Comparison of ENCODE assay signal across 8 cellular contexts in the genomic region with DNA sequence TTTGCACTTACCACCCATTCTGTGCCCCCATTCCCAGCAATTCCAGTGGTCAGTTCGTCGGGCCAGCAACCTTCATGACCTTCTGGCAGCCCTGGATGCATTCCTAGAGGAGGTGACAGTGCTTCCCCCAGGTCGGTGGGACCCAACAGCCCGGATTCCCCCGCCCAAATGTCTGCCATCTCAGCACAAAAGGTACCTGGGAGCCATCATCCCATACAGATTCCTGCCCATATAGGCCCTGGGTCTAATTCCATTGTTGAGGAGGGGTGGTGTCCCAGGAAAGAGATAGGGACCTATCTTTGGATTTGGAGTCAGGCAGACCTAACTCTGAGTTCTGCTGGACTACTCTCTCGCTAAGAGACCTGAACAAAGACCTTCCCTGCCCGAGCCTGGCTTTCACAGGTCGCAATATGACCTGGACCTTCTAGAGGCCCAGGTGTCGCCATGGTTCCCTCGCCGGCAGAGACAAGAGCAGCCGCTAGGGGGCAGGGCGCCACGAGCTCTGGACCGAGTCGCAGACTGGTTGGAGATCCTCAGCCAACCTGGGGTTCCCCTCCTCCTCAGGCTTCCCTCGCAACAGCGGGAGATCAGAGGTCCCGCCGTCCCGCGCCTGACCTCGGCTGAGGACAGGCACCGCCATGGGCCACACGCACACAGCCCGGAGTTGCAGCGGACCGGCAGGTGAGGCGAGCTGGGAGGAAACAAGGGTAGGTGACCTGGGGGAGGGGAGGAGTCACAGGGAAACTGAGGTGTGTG. TPM values are rescaled to one million over a fixed set of nuclear protein-coding genes. Genes with fewer than 3 reads are reported as not detected.
DNase-seq lines count a peak whose midpoint lies in the region; ATAC-seq and TF ChIP-seq lines count a peak whose summit lies in the region.

No MANE protein-coding gene starts in this region.

- H3K9me3 Mint-ChIP-seq in activated T-helper 17 cell treated with anti-CD3 and anti-CD28 coated beads, Interleukin-2, amount 50 U/mL, for 72 hours = no peaks in the 10 kb centered on the region

- H3K4me1 ChIP-seq in neuronal stem cell (ENCODE audit: control insufficient read depth in 2 of 2, insufficient read depth in 1 of 2, low read depth in 1 of 2, low read length in 2 of 2) = peaks cover 0 to 7% of the 10 kb centered on the region in 2 donors

- no peak overlapping the region for H3K4ac ChIP-seq in neuronal stem cell (ENCODE audit: low read length)

- TF ChIP-seq CTCF in C4-2B (conservative IDR thresholded peaks at IDR 0.05) = peak; percentile 99
- peak; percentile 89 for TF ChIP-seq CTCF in fibroblast of villous mesenchyme (IDR thresholded peaks at IDR 0.05; ENCODE audit: insufficient read depth, low read depth, low read length)

- H2BK120ac ChIP-seq in neuronal stem cell (ENCODE audit: low read depth, low read length) = no peak overlapping the region

- peak; percentile 95 for ATAC-seq in HG03432 (IDR thresholded peaks at IDR 0.05; ENCODE audit: unreplicated experiment)
- peak; percentile 96 for ATAC-seq in activated T-helper 17 cell treated with anti-CD3 and anti-CD28 coated beads, Interleukin-2, amount 50 U/mL, for 72 hours (replicated peaks)

- no peak overlapping the region for H2BK5ac ChIP-seq in neuronal stem cell (ENCODE audit: low read length)

- H2BK12ac ChIP-seq in neuronal stem cell (ENCODE audit: low read length) = no peak overlapping the region

- H3K27ac Mint-ChIP-seq in activated T-helper 17 cell treated with anti-CD3 and anti-CD28 coated beads, Interleukin-2, amount 50 U/mL, for 72 hours = peak overlapping the region; percentile 41

- peak overlapping the region; percentile 80 for H3K4me3 Mint-ChIP-seq in activated T-helper 17 cell treated with anti-CD3 and anti-CD28 coated beads, Interleukin-2, amount 50 U/mL, for 72 hours

- no CpG with 5 or more reads among the region's 29 CpGs for WGBS in neuronal stem cell (ENCODE audit: extremely low coverage in 2 of 2, insufficient read length in 2 of 2, insufficient replicate concordance in 1 of 2), 2 donors

- H3K79me1 ChIP-seq in neuronal stem cell (ENCODE audit: low read depth, low read length) = no peaks in the 10 kb centered on the region

- H3K36me3 ChIP-seq in neuronal stem cell (replicated peaks in 1 of 2; ENCODE audit: control insufficient read depth in 2 of 2, insufficient read depth in 2 of 2, low read length in 2 of 2) = no peaks in the 10 kb centered on the region

- peak overlapping the region; percentile 40 for H2AK5ac ChIP-seq in neuronal stem cell (ENCODE audit: low read depth, low read length)

- H3K27me3 ChIP-seq in neuronal stem cell (ENCODE audit: control insufficient read depth in 3 of 3, insufficient read depth in 3 of 3, low read depth in 1 of 3, low read length in 3 of 3) = peaks cover 0 to 8% (median 0%) of the 10 kb centered on the region in 3 experiments

- H4K91ac ChIP-seq in neuronal stem cell (ENCODE audit: low read depth, low read length, poor library complexity) = no peak overlapping the region

- no peaks in the 10 kb centered on the region for H3K36me3 Mint-ChIP-seq in activated T-helper 17 cell treated with anti-CD3 and anti-CD28 coated beads, Interleukin-2, amount 50 U/mL, for 72 hours (ENCODE audit: low read depth)

- H3K18ac ChIP-seq in neuronal stem cell (ENCODE audit: low read length) = peak overlapping the region; percentile 82

- H2AFZ ChIP-seq in neuronal stem cell (ENCODE audit: low read length) = peak overlapping the region; percentile 80

- H4K8ac ChIP-seq in neuronal stem cell (ENCODE audit: low read depth, low read length) = peak overlapping the region; percentile 88

- H3K9ac ChIP-seq in neuronal stem cell (ENCODE audit: low read depth, low read length, poor library complexity) = no peak overlapping the region

- H2BK15ac ChIP-seq in neuronal stem cell (ENCODE audit: low read length) = no peak overlapping the region

- no peaks in the 10 kb centered on the region for H3K27me3 Mint-ChIP-seq in activated T-helper 17 cell treated with anti-CD3 and anti-CD28 coated beads, Interleukin-2, amount 50 U/mL, for 72 hours

- H3K27ac ChIP-seq in C4-2B (peak overlapping the region; percentile 36), neuronal stem cell (replicated peaks; ENCODE audit: low read length) (no peak overlapping the region)

- peaks cover 4% of the 10 kb centered on the region for H3K4me1 Mint-ChIP-seq in activated T-helper 17 cell treated with anti-CD3 and anti-CD28 coated beads, Interleukin-2, amount 50 U/mL, for 72 hours

- H3K9me3 ChIP-seq in neuronal stem cell (replicated peaks in 1 of 2; ENCODE audit: control insufficient read depth in 2 of 2, insufficient read depth in 1 of 2, low read depth in 1 of 2, low read length in 2 of 2) = no peaks in the 10 kb centered on the region

- peak overlapping the region; percentile 91 for H3K4me2 ChIP-seq in neuronal stem cell (ENCODE audit: insufficient read depth, low read length, poor library complexity, severe bottlenecking)

- peak overlapping the region; percentile 44 for H3K4me3 ChIP-seq in fibroblast of villous mesenchyme (ENCODE audit: low read depth, low read length)
- peak overlapping the region in 1 of 2 donors; percentile 80 for H3K4me3 ChIP-seq in neuronal stem cell (ENCODE audit: low read length in 2 of 2)

- DNase-seq in GM19238 (ENCODE audit: insufficient read length, low spot score) (peak; percentile 75), RPMI7951 (ENCODE audit: low read depth) (peak; percentile 45), fibroblast of villous mesenchyme (ENCODE audit: low read depth) (peak; percentile 44), neuronal stem cell (ENCODE audit: low spot score) (peak; percentile 69), superior temporal gyrus (ENCODE audit: extremely low spot score) (peak; percentile 80)

- H3K23ac ChIP-seq in neuronal stem cell (ENCODE audit: low read depth, low read length, poor library complexity) = no peak overlapping the region

- H3K14ac ChIP-seq in neuronal stem cell (ENCODE audit: low read length) = peak overlapping the region; percentile 59

RNA-seq across cellular contexts. Expression of a gene that starts 3.1 kb away (rescaled TPM):
- total RNA-seq in RPMI7951 (2014; rRNA removed; shearing (Covaris generic)) = not detected in 2 replicates
- total RNA-seq in activated T-helper 17 cell treated with anti-CD3 and anti-CD28 coated beads, Interleukin-2, amount 50 U/mL, for 72 hours = under 1 TPM; 0.26 TPM
- total RNA-seq in fibroblast of villous mesenchyme = not detected in 2 replicates
- polyA plus RNA-seq in neuronal stem cell (2013, experiment 1 of 2) = 0.04 TPM
- 0.01 TPM for polyA plus RNA-seq in neuronal stem cell (2013, experiment 2 of 2)

RNA-seq across cellular contexts. Expression of a gene that starts 16.6 kb away (rescaled TPM):
- total RNA-seq in RPMI7951 (2014; rRNA removed; shearing (Covaris generic)) = 3.5 and 3.9 TPM in 2 replicates
- 10 to 100 TPM; 12.6 to 22.9 TPM for total RNA-seq in activated T-helper 17 cell treated with anti-CD3 and anti-CD28 coated beads, Interleukin-2, amount 50 U/mL, for 72 hours
- 7.4 and 9.5 TPM in 2 replicates for total RNA-seq in fibroblast of villous mesenchyme
- polyA plus RNA-seq in neuronal stem cell (2013, experiment 1 of 2) = 6.6 TPM
- 6.7 TPM for polyA plus RNA-seq in neuronal stem cell (2013, experiment 2 of 2)

RNA-seq across cellular contexts. Expression of a gene that starts 38.6 kb away (rescaled TPM):
- 31.4 and 35.2 TPM in 2 replicates for total RNA-seq in RPMI7951 (2014; rRNA removed; shearing (Covaris generic))
- 100 to 1,000 TPM in 1 of 2 donors, 10 to 100 TPM in 1; 94.5 to 119 TPM for total RNA-seq in activated T-helper 17 cell treated with anti-CD3 and anti-CD28 coated beads, Interleukin-2, amount 50 U/mL, for 72 hours
- total RNA-seq in fibroblast of villous mesenchyme = 64.8 and 66.0 TPM in 2 replicates
- 63.3 TPM for polyA plus RNA-seq in neuronal stem cell (2013, experiment 1 of 2)
- polyA plus RNA-seq in neuronal stem cell (2013, experiment 2 of 2) = 63.6 TPM
